26 cellular contexts compared by ENCODE assay signal in genomic region chr1:33324677-33325417, GRCh38. TPM values are rescaled to one million over a fixed set of nuclear protein-coding genes. Genes with fewer than 3 reads are reported as not detected.
DNase-seq lines count a peak whose midpoint lies in the region; TF ChIP-seq lines count a peak whose summit lies in the region.
"Had no signal": no experiment of that assay in that cellular context is flagged by ENCODE, and none has a peak within 500 bp of the region (broad histone marks: within the 10 kb centered on the region; RNA-seq: fewer than 3 reads in every experiment).

No MANE protein-coding gene starts in this region.

- intact Hi-C loops in breast epithelium (cut with DNase I; ENCODE audit: low total_unique reads) (no loop called here), MCF 10A (cut with micrococcal nuclease) (no loop called here), ascending aorta (cut with DNase I) (no loop called here), thyroid gland (cut with DNase I) (no loop called here)

- CTCF ChIA-PET in MCF 10A (lab: Yijun Ruan, JAX) = interaction anchor here (1.5 to 1.6 kb wide), 2 partner anchors 13 to 27 kb away, joined by 4 to 6 read pairs; no protein-coding TSS in a partner anchor

- no peak overlapping the region for H3K4me2 ChIP-seq in mesenchymal stem cell (ENCODE audit: low read length, poor library complexity, severe bottlenecking)

- no peaks in the 10 kb centered on the region for H3K27me3 Mint-ChIP-seq in MCF 10A (ENCODE audit: insufficient read depth, unreplicated experiment)
- H3K27me3 Mint-ChIP-seq: activated T-cell treated with anti-CD3 and anti-CD28 coated beads, Interleukin-2, amount 50 U/mL, for 24 hours; CD4-positive, alpha-beta memory T cell; naive thymus-derived CD8-positive, alpha-beta T cell had no signal

- peaks cover 0 to 8% of the 10 kb centered on the region in 2 donors for H3K4me1 ChIP-seq in breast epithelium
- H3K4me1 ChIP-seq in ascending aorta = peaks cover 0 to 16% of the 10 kb centered on the region in 2 donors
- peaks cover 32% of the 10 kb centered on the region for H3K4me1 ChIP-seq in mesenchymal stem cell (ENCODE audit: control insufficient read depth, insufficient read depth, low read depth, low read length)
- peaks cover 30 to 68% of the 10 kb centered on the region in 2 donors for H3K4me1 ChIP-seq in thyroid gland

- H3K4me3 Mint-ChIP-seq in MCF 10A (ENCODE audit: unreplicated experiment) = no peak overlapping the region
- H3K4me3 Mint-ChIP-seq: activated T-cell treated with anti-CD3 and anti-CD28 coated beads, Interleukin-2, amount 50 U/mL, for 24 hours; CD4-positive, alpha-beta memory T cell; naive thymus-derived CD8-positive, alpha-beta T cell had no signal

- no peak for TF ChIP-seq CTCF in breast epithelium (IDR thresholded peaks at IDR 0.05)
- no peak for TF ChIP-seq CTCF in MCF 10A (IDR thresholded peaks at IDR 0.05; ENCODE audit: unreplicated experiment)
- TF ChIP-seq CTCF in ascending aorta (IDR thresholded peaks at IDR 0.05) = no peak
- no peak for TF ChIP-seq CTCF in thyroid gland (IDR thresholded peaks at IDR 0.05)

- no peak overlapping the region for H2AFZ ChIP-seq in mesenchymal stem cell (ENCODE audit: low read depth, low read length)

- DNase-seq in breast epithelium (ENCODE audit: low spot score in 2 of 2) (no peak), MCF 10A (ENCODE audit: unreplicated experiment) (no peak), ascending aorta (ENCODE audit: low spot score in 2 of 2) (no peak), mesenchymal stem cell (no peak), thyroid gland (no peak), NCI-H1694 (lab: John Stamatoyannopoulos, UW) (no peak), AG08395 (ENCODE audit: low spot score) (no peak), inferior parietal cortex (ENCODE audit: extremely low spot score) (no peak)
- DNase-seq: activated CD4-positive, alpha-beta T cell treated with anti-CD3 and anti-CD28 coated beads for 48 hours; activated T-cell treated with anti-CD3 and anti-CD28 coated beads, Interleukin-2, amount 50 U/mL, for 24 hours; adrenal gland; CD4-positive, alpha-beta memory T cell; effector memory CD4-positive, alpha-beta T cell; EL; foreskin fibroblast; hippocampal formation; NCI-H1436; NCI-H446 treated with DMSO at 0.1 percent for 48 hours; stimulated activated CD4-positive, alpha-beta T cell treated with anti-CD3 and anti-CD28 coated beads, Interleukin-4, amount 100 ng/mL, for 1 hour had no signal

- no peak for TF ChIP-seq POLR2A in breast epithelium (IDR thresholded peaks at IDR 0.05)
- no peak for TF ChIP-seq POLR2A in thyroid gland (IDR thresholded peaks at IDR 0.05)

- no peak overlapping the region for H2BK120ac ChIP-seq in mesenchymal stem cell (ENCODE audit: low read depth, low read length)

- 94% methylated on average over 17 of the region's 17 CpGs for WGBS in mesenchymal stem cell
- 84 to 86% methylated on average over 14 to 16 of the region's 17 CpGs for WGBS in thyroid gland, 2 donors

- H3K4me3 ChIP-seq in breast epithelium (no peak overlapping the region), ascending aorta (no peak overlapping the region), mesenchymal stem cell (ENCODE audit: insufficient read depth in 1 of 2, low read depth in 1 of 2, low read length in 2 of 2) (no peak overlapping the region), thyroid gland (replicated peaks in 1 of 3) (no peak overlapping the region)
- H3K4me3 ChIP-seq: adrenal gland, GM12878, ovary, suprapubic skin had no signal

- no peak overlapping the region for H3K27ac Mint-ChIP-seq in MCF 10A (ENCODE audit: low read depth, unreplicated experiment)
- H3K27ac Mint-ChIP-seq: activated T-cell treated with anti-CD3 and anti-CD28 coated beads, Interleukin-2, amount 50 U/mL, for 24 hours; CD4-positive, alpha-beta memory T cell had no signal

- POLR2A ChIA-PET in MCF 10A (lab: Yijun Ruan, JAX) = interaction anchor here (0.9 to 2.5 kb wide), 3 partner anchors 10 to 26 kb away, joined by 3 to 7 read pairs (median 4); no protein-coding TSS in a partner anchor

- no peak overlapping the region for H2BK12ac ChIP-seq in mesenchymal stem cell (ENCODE audit: low read length in 2 of 2)

- BruUV-seq in MCF 10A (replicated peaks; lab: Mats Ljungman, UMichigan) = no TSS peak

- H3K23ac ChIP-seq in mesenchymal stem cell (ENCODE audit: low read length in 2 of 2) = no peak overlapping the region

- no peak overlapping the region for H3K4ac ChIP-seq in mesenchymal stem cell (ENCODE audit: low read depth in 1 of 2, low read length in 2 of 2)

- peaks cover 38% of the 10 kb centered on the region for H3K4me1 Mint-ChIP-seq in MCF 10A (ENCODE audit: insufficient read depth, unreplicated experiment)
- H3K4me1 Mint-ChIP-seq: CD4-positive, alpha-beta memory T cell; naive thymus-derived CD8-positive, alpha-beta T cell had no signal

- H3K9me3 Mint-ChIP-seq in MCF 10A (ENCODE audit: unreplicated experiment) = no peaks in the 10 kb centered on the region
- H3K9me3 Mint-ChIP-seq: activated T-cell treated with anti-CD3 and anti-CD28 coated beads, Interleukin-2, amount 50 U/mL, for 24 hours; CD4-positive, alpha-beta memory T cell; naive thymus-derived CD8-positive, alpha-beta T cell had no signal

- peak overlapping the region in 1 of 2 experiments; percentile 23 for H3K18ac ChIP-seq in mesenchymal stem cell (ENCODE audit: low read depth in 1 of 2, low read length in 2 of 2)

- H3K27me3 ChIP-seq in breast epithelium (no peaks in the 10 kb centered on the region), ascending aorta (no peaks in the 10 kb centered on the region), mesenchymal stem cell (ENCODE audit: control insufficient read depth in 1 of 2, insufficient read depth in 1 of 2, low read length in 2 of 2) (no peaks in the 10 kb centered on the region), thyroid gland (no peaks in the 10 kb centered on the region)
- H3K27me3 ChIP-seq: adrenal gland, ovary, suprapubic skin had no signal

- peaks cover 21% of the 10 kb centered on the region for H3K79me1 ChIP-seq in mesenchymal stem cell (replicated peaks; ENCODE audit: low read length, poor library complexity, severe bottlenecking)

- H3K14ac ChIP-seq in mesenchymal stem cell (ENCODE audit: low read length in 2 of 2) = no peak overlapping the region

- H2BK5ac ChIP-seq in mesenchymal stem cell (ENCODE audit: low read depth, low read length, poor library complexity, severe bottlenecking) = no peak overlapping the region

- H3K9me3 ChIP-seq in breast epithelium (no peaks in the 10 kb centered on the region), ascending aorta (no peaks in the 10 kb centered on the region), mesenchymal stem cell (ENCODE audit: control insufficient read depth, low read length) (no peaks in the 10 kb centered on the region), thyroid gland (no peaks in the 10 kb centered on the region)
- H3K9me3 ChIP-seq: adrenal gland, ovary, suprapubic skin had no signal

- peak overlapping the region; percentile 3 for H3K9ac ChIP-seq in mesenchymal stem cell (ENCODE audit: low read length)

- H2AK5ac ChIP-seq in mesenchymal stem cell (ENCODE audit: low read length, severe bottlenecking) = no peak overlapping the region

- no peak overlapping the region for H4K8ac ChIP-seq in mesenchymal stem cell (ENCODE audit: low read length)

- H3K36me3 ChIP-seq in breast epithelium = peaks cover 17% of the 10 kb centered on the region
- peaks cover 75 to 78% of the 10 kb centered on the region in 2 donors for H3K36me3 ChIP-seq in ascending aorta
- peaks cover 75 to 93% of the 10 kb centered on the region in 2 experiments for H3K36me3 ChIP-seq in mesenchymal stem cell (ENCODE audit: control insufficient read depth in 1 of 2, insufficient read depth in 2 of 2, low read depth in 1 of 2, low read length in 2 of 2)
- H3K36me3 ChIP-seq in thyroid gland = peaks cover 62 to 72% of the 10 kb centered on the region in 2 donors
- H3K36me3 ChIP-seq: ovary had no signal

- peak overlapping the region; percentile 18 to 61 for H3K27ac ChIP-seq in breast epithelium
- peak overlapping the region; percentile 6 to 20 for H3K27ac ChIP-seq in ascending aorta
- no peak overlapping the region for H3K27ac ChIP-seq in mesenchymal stem cell (ENCODE audit: low read length, poor library complexity, severe bottlenecking)
- H3K27ac ChIP-seq in thyroid gland = peak overlapping the region in 2 of 3 donors; percentile 66 to 75
- H3K27ac ChIP-seq: suprapubic skin had no signal

- H3K36me3 Mint-ChIP-seq in MCF 10A (ENCODE audit: insufficient read depth, unreplicated experiment) = peaks cover 89% of the 10 kb centered on the region

- peak overlapping the region; percentile 7 for H4K91ac ChIP-seq in mesenchymal stem cell (ENCODE audit: low read length)

- no peak overlapping the region for H2BK15ac ChIP-seq in mesenchymal stem cell (ENCODE audit: low read depth, poor library complexity, severe bottlenecking)

RNA-seq across cellular contexts. Expression of gene A3GALT2, which starts 3.9 kb away (rescaled TPM):
- total RNA-seq in breast epithelium (not detected), MCF 10A (2022) (0.32 TPM in 1 of 2 replicates, not detected in the other), ascending aorta (not detected), thyroid gland (under 1 TPM in 1 of 4 donors, not detected in 3; 0.89 TPM)
- 0.04 TPM for polyA plus RNA-seq in mesenchymal stem cell (2013, experiment 1 of 2)
- polyA plus RNA-seq in mesenchymal stem cell (2013, experiment 2 of 2) = not detected
- total RNA-seq: A172; CD4-positive, alpha-beta memory T cell; GM12878; left lobe of liver; naive thymus-derived CD8-positive, alpha-beta T cell; ovary; suprapubic skin; urinary bladder had no signal
- polyA plus RNA-seq: CD4-positive, alpha-beta memory T cell; GM12878; naive thymus-derived CD8-positive, alpha-beta T cell; ovary; urinary bladder had no signal
